Comparison of ENCODE assay signal across 25 cellular contexts in genomic region chr6:132362318-132363185, GRCh38. TPM values are rescaled to one million over a fixed set of nuclear protein-coding genes. Genes with fewer than 3 reads are reported as not detected.
DNase-seq lines count a peak whose midpoint lies in the region; ATAC-seq and TF ChIP-seq lines count a peak whose summit lies in the region.
"Had no signal": no experiment of that assay in that cellular context is flagged by ENCODE, and none has a peak within 500 bp of the region (broad histone marks: within the 10 kb centered on the region; RNA-seq: fewer than 3 reads in every experiment).

No MANE protein-coding gene starts in this region.

- H3K9me3 Mint-ChIP-seq in activated naive CD8-positive, alpha-beta T cell treated with anti-CD3 and anti-CD28 coated beads, Interleukin-2, amount 50 U/mL, for 24 hours = no peaks in the 10 kb centered on the region
- H3K9me3 Mint-ChIP-seq in activated naive CD8-positive, alpha-beta T cell treated with anti-CD3 and anti-CD28 coated beads for 36 hours = no peaks in the 10 kb centered on the region
- H3K9me3 Mint-ChIP-seq: CD4-positive, CD25-positive, alpha-beta regulatory T cell; dendritic cell treated with granulocyte-macrophage colony-stimulating factor and Interleukin-4, amounts not matched to agents 40 ng/mL and 50 ng/mL, for 4 days; natural killer cell had no signal

- H3K27me3 ChIP-seq in upper lobe of left lung = no peaks in the 10 kb centered on the region
- H3K27me3 ChIP-seq: esophagus muscularis mucosa, heart right ventricle had no signal

- TF ChIP-seq CTCF in fibroblast of the aortic adventitia (IDR thresholded peaks at IDR 0.05; ENCODE audit: insufficient read depth, low read length) (no peak), upper lobe of left lung (IDR thresholded peaks at IDR 0.05) (no peak)

- H3K36me3 ChIP-seq in upper lobe of left lung = no peaks in the 10 kb centered on the region
- H3K36me3 ChIP-seq: esophagus muscularis mucosa, heart right ventricle had no signal

- TF ChIP-seq EP300 in upper lobe of left lung (IDR thresholded peaks at IDR 0.05) = no peak

- no peak for TF ChIP-seq POLR2A in upper lobe of left lung (IDR thresholded peaks at IDR 0.05)

- WGBS in upper lobe of left lung, 2 donors = 57 to 63% methylated on average over 6 of the region's 6 CpGs

- H3K4me3 Mint-ChIP-seq in activated naive CD8-positive, alpha-beta T cell treated with anti-CD3 and anti-CD28 coated beads, Interleukin-2, amount 50 U/mL, for 24 hours = no peak overlapping the region
- no peak overlapping the region for H3K4me3 Mint-ChIP-seq in activated naive CD8-positive, alpha-beta T cell treated with anti-CD3 and anti-CD28 coated beads for 36 hours
- H3K4me3 Mint-ChIP-seq: CD4-positive, CD25-positive, alpha-beta regulatory T cell; dendritic cell treated with granulocyte-macrophage colony-stimulating factor and Interleukin-4, amounts not matched to agents 40 ng/mL and 50 ng/mL, for 4 days; natural killer cell had no signal

- DNase-seq in activated naive CD8-positive, alpha-beta T cell treated with anti-CD3 and anti-CD28 coated beads, Interleukin-2, amount 50 U/mL, for 24 hours = no peak
- DNase-seq in activated naive CD8-positive, alpha-beta T cell treated with anti-CD3 and anti-CD28 coated beads for 36 hours = no peak
- DNase-seq in fibroblast of the aortic adventitia (ENCODE audit: low read depth) (peak; percentile 39), RPMI8226 (no peak), upper lobe of left lung (no peak)
- DNase-seq: activated CD4-positive, alpha-beta T cell treated with anti-CD3 and anti-CD28 coated beads for 48 hours; activated naive CD4-positive, alpha-beta T cell treated with anti-CD3 and anti-CD28 coated beads, Interleukin-2, amount 50 U/mL, for 16 hours; CD4-positive, CD25-positive, alpha-beta regulatory T cell; DMS53; H7; heart right ventricle; mammary epithelial cell; natural killer cell; NCI-H1436; SIG-M5; trophoblast cell had no signal

- H3K4me1 ChIP-seq in upper lobe of left lung = no peaks in the 10 kb centered on the region
- H3K4me1 ChIP-seq: A549, esophagus muscularis mucosa had no signal

- H3K36me3 Mint-ChIP-seq in activated naive CD8-positive, alpha-beta T cell treated with anti-CD3 and anti-CD28 coated beads, Interleukin-2, amount 50 U/mL, for 24 hours (ENCODE audit: low read depth) = no peaks in the 10 kb centered on the region
- H3K36me3 Mint-ChIP-seq in activated naive CD8-positive, alpha-beta T cell treated with anti-CD3 and anti-CD28 coated beads for 36 hours = no peaks in the 10 kb centered on the region
- H3K36me3 Mint-ChIP-seq: CD4-positive, CD25-positive, alpha-beta regulatory T cell; natural killer cell had no signal

- H3K27me3 Mint-ChIP-seq in activated naive CD8-positive, alpha-beta T cell treated with anti-CD3 and anti-CD28 coated beads, Interleukin-2, amount 50 U/mL, for 24 hours = peaks cover 5% of the 10 kb centered on the region
- peaks cover 19% of the 10 kb centered on the region for H3K27me3 Mint-ChIP-seq in activated naive CD8-positive, alpha-beta T cell treated with anti-CD3 and anti-CD28 coated beads for 36 hours
- H3K27me3 Mint-ChIP-seq: brain, progenitor cell of endocrine pancreas had no signal

- peak; percentile 60 for ATAC-seq in activated naive CD8-positive, alpha-beta T cell treated with anti-CD3 and anti-CD28 coated beads, Interleukin-2, amount 50 U/mL, for 24 hours
- ATAC-seq in SK-N-SH treated with all-trans-retinoic acid at 6 μM for 48 hours = peak; percentile 5; the same call in 1 of the 3 replicates
- no peak for ATAC-seq in upper lobe of left lung (ENCODE audit: low FRiP score in 2 of 2)
- no peak for ATAC-seq in HG03139 (IDR thresholded peaks at IDR 0.05; ENCODE audit: unreplicated experiment)
- ATAC-seq in GM18519 (IDR thresholded peaks at IDR 0.05; ENCODE audit: low FRiP score, unreplicated experiment) = no peak
- ATAC-seq: A549, heart right ventricle, natural killer cell had no signal

- H3K9me3 ChIP-seq in upper lobe of left lung = no peaks in the 10 kb centered on the region
- H3K9me3 ChIP-seq: A549, esophagus muscularis mucosa, heart right ventricle had no signal

- H3K4me3 ChIP-seq in fibroblast of the aortic adventitia (ENCODE audit: low read depth, low read length) = no peak overlapping the region
- no peak overlapping the region for H3K4me3 ChIP-seq in upper lobe of left lung
- H3K4me3 ChIP-seq: A549, esophagus muscularis mucosa, heart right ventricle had no signal

- no peak overlapping the region for H3K27ac Mint-ChIP-seq in activated naive CD8-positive, alpha-beta T cell treated with anti-CD3 and anti-CD28 coated beads, Interleukin-2, amount 50 U/mL, for 24 hours
- no peak overlapping the region for H3K27ac Mint-ChIP-seq in activated naive CD8-positive, alpha-beta T cell treated with anti-CD3 and anti-CD28 coated beads for 36 hours
- H3K27ac Mint-ChIP-seq: CD4-positive, CD25-positive, alpha-beta regulatory T cell; dendritic cell treated with granulocyte-macrophage colony-stimulating factor and Interleukin-4, amounts not matched to agents 40 ng/mL and 50 ng/mL, for 4 days; natural killer cell; progenitor cell of endocrine pancreas had no signal

- H3K4me1 Mint-ChIP-seq in activated naive CD8-positive, alpha-beta T cell treated with anti-CD3 and anti-CD28 coated beads, Interleukin-2, amount 50 U/mL, for 24 hours = peaks cover 57% of the 10 kb centered on the region
- peaks cover 34% of the 10 kb centered on the region for H3K4me1 Mint-ChIP-seq in activated naive CD8-positive, alpha-beta T cell treated with anti-CD3 and anti-CD28 coated beads for 36 hours

- no peak overlapping the region for H3K27ac ChIP-seq in upper lobe of left lung
- H3K27ac ChIP-seq: A549, esophagus muscularis mucosa, heart right ventricle had no signal

TF ChIP-seq in SK-N-SH treated with all-trans-retinoic acid at 6 μM for 48 hours, 23 proteins besides CTCF, POLR2A, EP300 and RAD21:
- TF ChIP-seq ZNF70 (CRISPR knock-in tag; IDR thresholded peaks at IDR 0.05) (no peak), TOX (CRISPR knock-in tag; IDR thresholded peaks at IDR 0.05; ENCODE audit: borderline replicate concordance) (peak; percentile 76; the same call in 1 of the 2 replicates), ESRRG (CRISPR knock-in tag; IDR thresholded peaks at IDR 0.05) (no peak), ZC3H10 (CRISPR knock-in tag; IDR thresholded peaks at IDR 0.05) (peak; percentile 64), CSDC2 (CRISPR knock-in tag; IDR thresholded peaks at IDR 0.05) (no peak), ARNTL (CRISPR knock-in tag; IDR thresholded peaks at IDR 0.05; ENCODE audit: borderline replicate concordance, low read depth) (no peak), BACH2 (CRISPR knock-in tag; IDR thresholded peaks at IDR 0.05; ENCODE audit: borderline replicate concordance) (no peak), PPARA (CRISPR knock-in tag; IDR thresholded peaks at IDR 0.05; ENCODE audit: borderline replicate concordance) (no peak)

RNA-seq across cellular contexts. Expression of gene MOXD1, which starts 38.7 kb away (rescaled TPM):
- not detected for total RNA-seq in activated naive CD8-positive, alpha-beta T cell treated with anti-CD3 and anti-CD28 coated beads for 36 hours
- 6.1 and 78.8 TPM in 2 replicates for total RNA-seq in fibroblast of the aortic adventitia (ENCODE audit: low replicate concordance)
- total RNA-seq in upper lobe of left lung = 10 to 100 TPM in 4 of 6 donors, 1 to 10 TPM in 2; 3.5 to 24.4 (median 11.0) TPM
- total RNA-seq: CD4-positive, CD25-positive, alpha-beta regulatory T cell; HT-29; natural killer cell had no signal

Comparison
In these comparisons a context has a peak if more than half of its experiments do, and no peak if none do; other contexts are left out.
1. ATAC-seq: peak in activated naive CD8-positive, alpha-beta T cell treated with anti-CD3 and anti-CD28 coated beads, Interleukin-2, amount 50 U/mL, for 24 hours (single experiment) and SK-N-SH treated with all-trans-retinoic acid at 6 μM for 48 hours (single experiment); none in upper lobe of left lung (0 of 2), HG03139 (single experiment) and GM18519 (single experiment).